Comparison of ENCODE assay signal across 9 cellular contexts in genomic region chr6:45959534-45960195, GRCh38. TPM values are rescaled to one million over a fixed set of nuclear protein-coding genes. Genes with fewer than 3 reads are reported as not detected.
A peak's percentile ranks its signal among the peaks of the same experiment; 100 is the strongest.
DNase-seq lines count a peak whose midpoint lies in the region; ATAC-seq and TF ChIP-seq lines count a peak whose summit lies in the region.
"Had no signal": no experiment of that assay in that cellular context is flagged by ENCODE, and none has a peak within 500 bp of the region (broad histone marks: within the 10 kb centered on the region; RNA-seq: fewer than 3 reads in every experiment).

No MANE protein-coding gene starts in this region.

- H3K27me3 ChIP-seq in testis = no peaks in the 10 kb centered on the region

- no peaks in the 10 kb centered on the region for H3K27me3 Mint-ChIP-seq in chondrocyte (ENCODE audit: low read depth)
- H3K27me3 Mint-ChIP-seq in activated CD8-positive, alpha-beta T cell treated with anti-CD3 and anti-CD28 coated beads for 36 hours = no peaks in the 10 kb centered on the region
- H3K27me3 Mint-ChIP-seq: naive thymus-derived CD4-positive, alpha-beta T cell had no signal

- no peak for TF ChIP-seq EP300 in Ishikawa (IDR thresholded peaks at IDR 0.05; ENCODE audit: borderline replicate concordance)

- peaks cover 7% of the 10 kb centered on the region for H3K9me3 Mint-ChIP-seq in chondrocyte (ENCODE audit: low read depth)
- peaks cover 7% of the 10 kb centered on the region for H3K9me3 Mint-ChIP-seq in activated CD8-positive, alpha-beta T cell treated with anti-CD3 and anti-CD28 coated beads for 36 hours

- H3K4me1 ChIP-seq in testis = no peaks in the 10 kb centered on the region

- H3K4me1 Mint-ChIP-seq in chondrocyte (ENCODE audit: low read depth) = peaks cover 8% of the 10 kb centered on the region
- no peaks in the 10 kb centered on the region for H3K4me1 Mint-ChIP-seq in activated CD8-positive, alpha-beta T cell treated with anti-CD3 and anti-CD28 coated beads for 36 hours (ENCODE audit: low read depth)
- H3K4me1 Mint-ChIP-seq: naive thymus-derived CD4-positive, alpha-beta T cell had no signal

- TF ChIP-seq CTCF in chondrocyte (IDR thresholded peaks at IDR 0.05) (no peak), retinal pigment epithelial cell (conservative IDR thresholded peaks at IDR 0.05; ENCODE audit: low read depth, low read length) (no peak), testis (IDR thresholded peaks at IDR 0.05) (no peak)
- TF ChIP-seq CTCF in activated CD8-positive, alpha-beta T cell treated with anti-CD3 and anti-CD28 coated beads for 36 hours (IDR thresholded peaks at IDR 0.05) = no peak

- DNase-seq in NCI-H510A (lab: John Stamatoyannopoulos, UW) (peak; percentile 53), chondrocyte (ENCODE audit: low spot score) (no peak), retinal pigment epithelial cell (ENCODE audit: low read depth) (peak; percentile 95), testis (no peak), amygdala (lab: John Stamatoyannopoulos, UW) (no peak)
- DNase-seq in activated CD8-positive, alpha-beta T cell treated with anti-CD3 and anti-CD28 coated beads for 36 hours = no peak
- DNase-seq: activated naive CD4-positive, alpha-beta T cell treated with Interleukin-2 at 50 U/mL for 16 hours; naive thymus-derived CD4-positive, alpha-beta T cell had no signal

- ATAC-seq in activated CD8-positive, alpha-beta T cell treated with anti-CD3 and anti-CD28 coated beads for 36 hours = no peak
- ATAC-seq: naive thymus-derived CD4-positive, alpha-beta T cell had no signal

- intact Hi-C loops in activated CD8-positive, alpha-beta T cell treated with anti-CD3 and anti-CD28 coated beads for 36 hours (cut with micrococcal nuclease) = no loop called here
- intact Hi-C loops in testis (cut with DNase I; ENCODE audit: low total_unique reads) = no loop called here

- no peak overlapping the region for H3K4me3 Mint-ChIP-seq in chondrocyte (ENCODE audit: unreplicated experiment)
- no peak overlapping the region for H3K4me3 Mint-ChIP-seq in activated CD8-positive, alpha-beta T cell treated with anti-CD3 and anti-CD28 coated beads for 36 hours
- H3K4me3 Mint-ChIP-seq: naive thymus-derived CD4-positive, alpha-beta T cell had no signal

- 76 to 78% methylated on average over 4 of the region's 4 CpGs for WGBS in testis, 2 donors

- H3K27ac ChIP-seq in testis = no peak overlapping the region

- H3K9me3 ChIP-seq in testis = no peaks in the 10 kb centered on the region

- peaks cover 1% of the 10 kb centered on the region for H3K36me3 Mint-ChIP-seq in chondrocyte (ENCODE audit: low read depth)
- H3K36me3 Mint-ChIP-seq in activated CD8-positive, alpha-beta T cell treated with anti-CD3 and anti-CD28 coated beads for 36 hours (ENCODE audit: low read depth) = no peaks in the 10 kb centered on the region
- H3K36me3 Mint-ChIP-seq: naive thymus-derived CD4-positive, alpha-beta T cell had no signal

- POLR2A ChIA-PET in activated CD8-positive, alpha-beta T cell treated with anti-CD3 and anti-CD28 coated beads for 36 hours (lab: Charles Lee) = no interaction called here

- peak overlapping the region; percentile 17 for H3K27ac Mint-ChIP-seq in chondrocyte (ENCODE audit: unreplicated experiment)
- H3K27ac Mint-ChIP-seq in activated CD8-positive, alpha-beta T cell treated with anti-CD3 and anti-CD28 coated beads for 36 hours = no peak overlapping the region
- H3K27ac Mint-ChIP-seq: naive thymus-derived CD4-positive, alpha-beta T cell had no signal

- 0 out of 2 replicates have a peak, but pooled peaks have one; percentile 2 for TF ChIP-seq RAD21 in Ishikawa (IDR thresholded peaks at IDR 0.05; ENCODE audit: low read depth)

- CTCF ChIA-PET in activated CD8-positive, alpha-beta T cell treated with anti-CD3 and anti-CD28 coated beads for 36 hours (lab: Charles Lee) = interaction anchor here (1.5 kb wide), 2 partner anchors 26 kb away, joined by 3 read pairs; no protein-coding TSS in a partner anchor

- no peak for TF ChIP-seq POLR2A in testis (IDR thresholded peaks at IDR 0.05)

- no peaks in the 10 kb centered on the region for H3K36me3 ChIP-seq in testis (ENCODE audit: low read depth, missing control alignments)

- H3K4me3 ChIP-seq in retinal pigment epithelial cell (ENCODE audit: low read length) (no peak overlapping the region), testis (no peak overlapping the region)

TF ChIP-seq in Ishikawa, 13 proteins besides CTCF, POLR2A, EP300 and RAD21:
- TF ChIP-seq TCF12 (IDR thresholded peaks at IDR 0.05; ENCODE audit: low read depth) = no peak
- TF ChIP-seq TAF1 (IDR thresholded peaks at IDR 0.05; ENCODE audit: low read depth) = peak; percentile 26; the same call in 1 of the 2 replicates
- peak; percentile 65 for TF ChIP-seq NFIC (IDR thresholded peaks at IDR 0.05)
- TF ChIP-seq ZBTB7A (IDR thresholded peaks at IDR 0.05; ENCODE audit: low read depth) = no peak

RNA-seq across cellular contexts. Expression of gene CLIC5, which starts 56.0 kb away (rescaled TPM):
- total RNA-seq in chondrocyte = not detected in 3 replicates
- total RNA-seq in activated CD8-positive, alpha-beta T cell treated with anti-CD3 and anti-CD28 coated beads for 36 hours = 1 to 10 TPM; 1.1 TPM
- 1 to 10 TPM; 2.7 to 4.8 TPM for total RNA-seq in testis
- polyA plus RNA-seq in testis (ENCODE audit: insufficient read depth, low read depth, low replicate concordance) = 17.1 TPM

Comparison
In these comparisons a context has a peak if more than half of its experiments do, and no peak if none do; other contexts are left out.
1. DNase-seq: peak in NCI-H510A (single experiment) and retinal pigment epithelial cell (single experiment); none in chondrocyte (single experiment), activated CD8-positive, alpha-beta T cell treated with anti-CD3 and anti-CD28 coated beads for 36 hours (single experiment), testis (single experiment) and amygdala (0 of 56).